20 cellular contexts compared by ENCODE assay signal in genomic region chr14:28783593-28784143, GRCh38. TPM values are rescaled to one million over a fixed set of nuclear protein-coding genes. Genes with fewer than 3 reads are reported as not detected.
A peak's percentile ranks its signal among the peaks of the same experiment; 100 is the strongest.
DNase-seq lines count a peak whose midpoint lies in the region; FAIRE-seq and TF ChIP-seq lines count a peak whose summit lies in the region.
"Had no signal": no experiment of that assay in that cellular context is flagged by ENCODE, and none has a peak within 500 bp of the region (broad histone marks: within the 10 kb centered on the region; RNA-seq: fewer than 3 reads in every experiment).

No MANE protein-coding gene starts in this region.

- H3K36me3 ChIP-seq in MG63, result no peaks in the 10 kb centered on the region
- H3K36me3 ChIP-seq in astrocyte (ENCODE audit: insufficient read depth, low read length), result no peaks in the 10 kb centered on the region
- H3K36me3 ChIP-seq: BLaER1 treated with 17β-estradiol and CSF1 and Interleukin-3, amounts not matched to agents 10 nM and 100 nM had no signal

- intact Hi-C loops in posterior cingulate gyrus (cut with DNase I), result no loop called here

- H3K4me2 ChIP-seq in astrocyte (ENCODE audit: low read length), result peak overlapping the region; percentile 91

- H3K27me3 Mint-ChIP-seq in astrocyte (ENCODE audit: low read depth, unreplicated experiment), result peaks cover 66% of the 10 kb centered on the region

- TF ChIP-seq CTCF in astrocyte (IDR thresholded peaks at IDR 0.05; ENCODE audit: insufficient read depth, low read depth, low read length), result no peak
- TF ChIP-seq CTCF in RWPE1 (conservative IDR thresholded peaks at IDR 0.05; ENCODE audit: low read depth), result no peak

- H3K79me2 ChIP-seq in astrocyte (ENCODE audit: insufficient read depth, low read length), result peaks cover 58% of the 10 kb centered on the region

- H3K4me3 Mint-ChIP-seq in astrocyte (ENCODE audit: unreplicated experiment), result no peak overlapping the region
- H3K4me3 Mint-ChIP-seq: CD8-positive, alpha-beta T cell had no signal

- CTCF ChIA-PET in RWPE1 (lab: Yijun Ruan, JAX), result no interaction called here

- H3K9ac ChIP-seq in astrocyte (ENCODE audit: low read length), result no peak overlapping the region
- H3K9ac ChIP-seq: BLaER1 treated with 17β-estradiol and CSF1 and Interleukin-3, amounts not matched to agents 10 nM and 100 nM had no signal

- no peak overlapping the region for H3K27ac Mint-ChIP-seq in astrocyte (ENCODE audit: unreplicated experiment)
- H3K27ac Mint-ChIP-seq: CD8-positive, alpha-beta T cell had no signal

- no peak overlapping the region for H2AFZ ChIP-seq in astrocyte (ENCODE audit: low read depth, low read length)

- H3K27me3 ChIP-seq in MG63, result peaks cover 2% of the 10 kb centered on the region; the same call in 1 of the 2 replicates
- H3K27me3 ChIP-seq in astrocyte (ENCODE audit: insufficient read depth, low read length), result peaks cover 48% of the 10 kb centered on the region

- H3K27ac ChIP-seq in astrocyte (ENCODE audit: low read depth, low read length) (no peak overlapping the region), temporal lobe (ENCODE audit: low read depth, low read length) (peak overlapping the region; percentile 91), RWPE1 (no peak overlapping the region)
- H3K27ac ChIP-seq: BLaER1 treated with 17β-estradiol and CSF1 and Interleukin-3, amounts not matched to agents 10 nM and 100 nM had no signal

- FAIRE-seq in astrocyte (lab: Jason Lieb, UNC), result no peak
- FAIRE-seq: H54 had no signal

- no peak for DNase-seq in MG63
- DNase-seq in astrocyte (ENCODE audit: low read depth), result no peak
- peak; percentile 49 for DNase-seq in inferior parietal cortex (ENCODE audit: extremely low spot score)
- no peak for DNase-seq in posterior cingulate gyrus
- no peak for DNase-seq in RWPE1 (ENCODE audit: low spot score)
- no peak for DNase-seq in NCI-H82 treated with DMSO at 0.1 percent for 48 hours (lab: John Stamatoyannopoulos, UW; ENCODE audit: unreplicated experiment)
- DNase-seq: Calu3; CD8-positive, alpha-beta T cell; DMS79; IMR-90; NCI-H1048; NCI-H2029 treated with DMSO at 0.1 percent for 48 hours; NCI-H446 treated with DMSO at 0.1 percent for 48 hours; NCI-H69; OCI-M1; SHP77 treated with DMSO at 0.1 percent for 48 hours had no signal

- H3K9me3 ChIP-seq in MG63 (no peaks in the 10 kb centered on the region), astrocyte (ENCODE audit: insufficient read depth, low read depth, low read length) (no peaks in the 10 kb centered on the region)

- no peaks in the 10 kb centered on the region for H3K36me3 Mint-ChIP-seq in astrocyte (ENCODE audit: low read depth, unreplicated experiment)
- H3K36me3 Mint-ChIP-seq: CD8-positive, alpha-beta T cell had no signal

- H4K20me1 ChIP-seq in astrocyte (ENCODE audit: insufficient read depth, low read length), result no peaks in the 10 kb centered on the region
- H4K20me1 ChIP-seq: BLaER1 treated with 17β-estradiol and CSF1 and Interleukin-3, amounts not matched to agents 10 nM and 100 nM had no signal

- POLR2A ChIA-PET in RWPE1 (lab: Yijun Ruan, JAX; ENCODE audit: low non-redundant PET), result no interaction called here

- H3K4me1 ChIP-seq in astrocyte (ENCODE audit: insufficient read depth, low read length), result peaks cover 6% of the 10 kb centered on the region

- no peaks in the 10 kb centered on the region for H3K9me3 Mint-ChIP-seq in astrocyte (ENCODE audit: unreplicated experiment)

- H3K4me1 Mint-ChIP-seq in astrocyte (ENCODE audit: low read depth, unreplicated experiment), result peaks cover 4% of the 10 kb centered on the region

- peak overlapping the region; percentile 40 for H3K4me3 ChIP-seq in MG63
- H3K4me3 ChIP-seq in astrocyte (ENCODE audit: insufficient read depth, low read depth, low read length), result no peak overlapping the region
- H3K4me3 ChIP-seq: BLaER1 treated with 17β-estradiol and CSF1 and Interleukin-3, amounts not matched to agents 10 nM and 100 nM had no signal

RNA-seq across cellular contexts. Expression of gene FOXG1, which starts 17.1 kb away (rescaled TPM):
- total RNA-seq in MG63 (2014; rRNA removed; shearing (Covaris generic); ENCODE audit: low replicate concordance), result 0.03 and 0.67 TPM in 2 replicates
- total RNA-seq in astrocyte (0.07 and 0.18 TPM in 2 replicates), temporal lobe (54.8 TPM)
- total RNA-seq: Calu3; CD8-positive, alpha-beta T cell; IMR-90; RPMI7951 had no signal

Comparison
In these comparisons a context has a peak if more than half of its experiments do, and no peak if none do; other contexts are left out.
1. RNA of gene FOXG1, which starts 17.1 kb away (total RNA-seq): 54.8 TPM in temporal lobe (single experiment); 0.07 to 0.18 TPM in astrocyte and 0.03 to 0.67 TPM in MG63; every median in the first group is over 10 times any median in the second.